ENCODE assay signal across 1 cellular context in the genomic region with DNA sequence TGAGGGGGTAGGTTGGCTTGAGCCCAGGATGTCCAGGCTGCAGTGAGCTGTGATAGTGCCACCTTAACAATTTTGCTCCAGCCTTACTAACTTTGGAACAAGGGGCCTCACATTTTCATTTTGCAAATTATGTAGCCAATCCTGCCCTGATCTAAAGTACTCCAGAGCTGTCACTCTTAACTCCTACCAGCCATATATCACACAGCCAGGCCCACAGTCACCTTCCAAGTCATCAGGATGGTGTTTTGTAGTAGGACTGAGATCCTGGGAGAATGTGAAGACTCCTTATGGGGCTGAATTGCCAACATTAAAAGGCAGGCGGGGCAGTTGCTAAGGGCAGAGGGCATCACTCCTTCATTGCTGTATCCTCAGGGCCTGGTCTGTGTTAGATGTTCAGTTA.
TF ChIP-seq lines count a peak whose summit lies in the region.

No MANE protein-coding gene starts in this region.

TF ChIP-seq in GM12878, 131 proteins besides CTCF, POLR2A, EP300 and RAD21 (continued from another document):
- TF ChIP-seq, protein P1, sequence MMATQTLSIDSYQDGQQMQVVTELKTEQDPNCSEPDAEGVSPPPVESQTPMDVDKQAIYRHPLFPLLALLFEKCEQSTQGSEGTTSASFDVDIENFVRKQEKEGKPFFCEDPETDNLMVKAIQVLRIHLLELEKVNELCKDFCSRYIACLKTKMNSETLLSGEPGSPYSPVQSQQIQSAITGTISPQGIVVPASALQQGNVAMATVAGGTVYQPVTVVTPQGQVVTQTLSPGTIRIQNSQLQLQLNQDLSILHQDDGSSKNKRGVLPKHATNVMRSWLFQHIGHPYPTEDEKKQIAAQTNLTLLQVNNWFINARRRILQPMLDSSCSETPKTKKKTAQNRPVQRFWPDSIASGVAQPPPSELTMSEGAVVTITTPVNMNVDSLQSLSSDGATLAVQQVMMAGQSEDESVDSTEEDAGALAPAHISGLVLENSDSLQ (IDR thresholded peaks at IDR 0.05), result peak; percentile 71
